Comparison of ENCODE assay signal across 10 cellular contexts in genomic region chr2:47065771-47066380, GRCh38.
DNase-seq lines count a peak whose midpoint lies in the region; ATAC-seq and TF ChIP-seq lines count a peak whose summit lies in the region.
"Had no signal": no experiment of that assay in that cellular context is flagged by ENCODE, and none has a peak within 500 bp of the region (broad histone marks: within the 10 kb centered on the region; RNA-seq: fewer than 3 reads in every experiment).

No MANE protein-coding gene starts in this region.

- no peak for ATAC-seq in activated naive CD8-positive, alpha-beta T cell treated with anti-CD3 and anti-CD28 coated beads, Interleukin-2, amount 50 U/mL, for 24 hours
- no peak for ATAC-seq in CD4-positive, alpha-beta T cell (ENCODE audit: poor library complexity)

- H3K27me3 ChIP-seq in uterus: no peaks in the 10 kb centered on the region
- H3K27me3 ChIP-seq in CD4-positive, alpha-beta T cell (ENCODE audit: control insufficient read depth, insufficient read depth, low read length): no peaks in the 10 kb centered on the region

- peak overlapping the region; percentile 23 for H3K27ac Mint-ChIP-seq in activated naive CD8-positive, alpha-beta T cell
- no peak overlapping the region for H3K27ac Mint-ChIP-seq in activated naive CD8-positive, alpha-beta T cell treated with anti-CD3 and anti-CD28 coated beads, Interleukin-2, amount 50 U/mL, for 24 hours
- no peak overlapping the region for H3K27ac Mint-ChIP-seq in CD4-positive, alpha-beta T cell
- H3K27ac Mint-ChIP-seq: activated CD4-positive, alpha-beta memory T cell treated with anti-CD3 and anti-CD28 coated beads, Interleukin-2, amount 10 ng/mL, durations not matched to agents 7 days and 5 days had no signal

- no peaks in the 10 kb centered on the region for H3K27me3 Mint-ChIP-seq in activated naive CD8-positive, alpha-beta T cell
- no peaks in the 10 kb centered on the region for H3K27me3 Mint-ChIP-seq in activated naive CD8-positive, alpha-beta T cell treated with anti-CD3 and anti-CD28 coated beads, Interleukin-2, amount 50 U/mL, for 24 hours
- H3K27me3 Mint-ChIP-seq in CD4-positive, alpha-beta T cell: no peaks in the 10 kb centered on the region
- H3K27me3 Mint-ChIP-seq: activated CD4-positive, alpha-beta memory T cell treated with anti-CD3 and anti-CD28 coated beads, Interleukin-2, amount 10 ng/mL, durations not matched to agents 7 days and 5 days had no signal

- TF ChIP-seq POLR2A in uterus (IDR thresholded peaks at IDR 0.05): no peak

- no peaks in the 10 kb centered on the region for H3K9me3 ChIP-seq in uterus
- no peaks in the 10 kb centered on the region for H3K9me3 ChIP-seq in CD4-positive, alpha-beta T cell (ENCODE audit: control insufficient read depth, low read length)

- no peak overlapping the region for H3K4me3 ChIP-seq in choroid plexus epithelial cell (ENCODE audit: low read depth, low read length)
- no peak overlapping the region for H3K4me3 ChIP-seq in uterus

- TF ChIP-seq CTCF in choroid plexus epithelial cell (conservative IDR thresholded peaks at IDR 0.05; ENCODE audit: low read depth, low read length): no peak
- TF ChIP-seq CTCF in uterus (IDR thresholded peaks at IDR 0.05): no peak
- TF ChIP-seq CTCF in CD4-positive, alpha-beta T cell (IDR thresholded peaks at IDR 0.05): no peak

- intact Hi-C loops in uterus (cut with DNase I; ENCODE audit: low total_unique reads): no loop called here
- intact Hi-C loops in CD4-positive, alpha-beta T cell (cut with DNase I, micrococcal nuclease): no loop called here

- POLR2A ChIA-PET in CD4-positive, alpha-beta T cell (lab: Charles Lee): no interaction called here

- H3K4me1 Mint-ChIP-seq in activated naive CD8-positive, alpha-beta T cell (ENCODE audit: low read depth): peaks cover 31% of the 10 kb centered on the region
- H3K4me1 Mint-ChIP-seq in activated naive CD8-positive, alpha-beta T cell treated with anti-CD3 and anti-CD28 coated beads, Interleukin-2, amount 50 U/mL, for 24 hours: peaks cover 18% of the 10 kb centered on the region
- H3K4me1 Mint-ChIP-seq in CD4-positive, alpha-beta T cell (ENCODE audit: low read depth): peaks cover 31% of the 10 kb centered on the region

- H3K4me3 Mint-ChIP-seq in activated naive CD8-positive, alpha-beta T cell: no peak overlapping the region
- no peak overlapping the region for H3K4me3 Mint-ChIP-seq in activated naive CD8-positive, alpha-beta T cell treated with anti-CD3 and anti-CD28 coated beads, Interleukin-2, amount 50 U/mL, for 24 hours
- H3K4me3 Mint-ChIP-seq in CD4-positive, alpha-beta T cell: no peak overlapping the region
- H3K4me3 Mint-ChIP-seq: activated CD4-positive, alpha-beta memory T cell treated with anti-CD3 and anti-CD28 coated beads, Interleukin-2, amount 10 ng/mL, durations not matched to agents 7 days and 5 days; CD8-positive, alpha-beta memory T cell had no signal

- H3K36me3 Mint-ChIP-seq in activated naive CD8-positive, alpha-beta T cell: peaks cover 3% of the 10 kb centered on the region
- H3K36me3 Mint-ChIP-seq in activated naive CD8-positive, alpha-beta T cell treated with anti-CD3 and anti-CD28 coated beads, Interleukin-2, amount 50 U/mL, for 24 hours (ENCODE audit: low read depth): peaks cover 8% of the 10 kb centered on the region
- peaks cover 53% of the 10 kb centered on the region for H3K36me3 Mint-ChIP-seq in CD4-positive, alpha-beta T cell (ENCODE audit: low read depth)

- CTCF ChIA-PET in CD4-positive, alpha-beta T cell (lab: Charles Lee): no interaction called here

- H3K4me1 ChIP-seq in uterus: peaks cover 10 to 33% of the 10 kb centered on the region in 2 donors

- no peaks in the 10 kb centered on the region for H3K36me3 ChIP-seq in uterus

- no peaks in the 10 kb centered on the region for H3K9me3 Mint-ChIP-seq in activated naive CD8-positive, alpha-beta T cell (ENCODE audit: low read depth)
- H3K9me3 Mint-ChIP-seq in activated naive CD8-positive, alpha-beta T cell treated with anti-CD3 and anti-CD28 coated beads, Interleukin-2, amount 50 U/mL, for 24 hours: no peaks in the 10 kb centered on the region
- H3K9me3 Mint-ChIP-seq in CD4-positive, alpha-beta T cell: no peaks in the 10 kb centered on the region
- H3K9me3 Mint-ChIP-seq: activated CD4-positive, alpha-beta memory T cell treated with anti-CD3 and anti-CD28 coated beads, Interleukin-2, amount 10 ng/mL, durations not matched to agents 7 days and 5 days; CD8-positive, alpha-beta memory T cell had no signal

- DNase-seq in activated naive CD8-positive, alpha-beta T cell treated with anti-CD3 and anti-CD28 coated beads, Interleukin-2, amount 50 U/mL, for 24 hours: no peak
- peak; percentile 56 for DNase-seq in choroid plexus epithelial cell (ENCODE audit: low read depth)
- peak; percentile 55 to 67 for DNase-seq in lung microvascular endothelial cell (ENCODE audit: low read depth in 2 of 2)
- no peak for DNase-seq in uterus
- no peak for DNase-seq in NCI-H1436 treated with DMSO at 0.1 percent for 48 hours (lab: John Stamatoyannopoulos, UW)
- no peak for DNase-seq in T-helper 9 cell
- no peak for DNase-seq in CD4-positive, alpha-beta T cell
- DNase-seq: activated CD4-positive, alpha-beta memory T cell treated with anti-CD3 and anti-CD28 coated beads, Interleukin-2, amount 10 ng/mL, durations not matched to agents 7 days and 5 days; CD8-positive, alpha-beta memory T cell had no signal

- H3K27ac ChIP-seq in uterus: peak overlapping the region; percentile 23 to 55
- no peak overlapping the region for H3K27ac ChIP-seq in CD4-positive, alpha-beta T cell (ENCODE audit: low read depth, low read length)

Comparison
In these comparisons a context has a peak if more than half of its experiments do, and no peak if none do; other contexts are left out.
1. DNase-seq: peak in choroid plexus epithelial cell (single experiment) and lung microvascular endothelial cell (2 of 2); none in activated naive CD8-positive, alpha-beta T cell treated with anti-CD3 and anti-CD28 coated beads, Interleukin-2, amount 50 U/mL, for 24 hours (single experiment), uterus (0 of 2), NCI-H1436 treated with DMSO at 0.1 percent for 48 hours (single experiment), T-helper 9 cell (single experiment) and CD4-positive, alpha-beta T cell (0 of 10).